8 cellular contexts compared by ENCODE assay signal in genomic region chr15:79184465-79184892, GRCh38.
A peak's percentile ranks its signal among the peaks of the same experiment; 100 is the strongest.
DNase-seq lines count a peak whose midpoint lies in the region; ATAC-seq and TF ChIP-seq lines count a peak whose summit lies in the region.

No MANE protein-coding gene starts in this region.

- H3K9me3 Mint-ChIP-seq in activated T-helper 1 cell treated with anti-CD3 and anti-CD28 coated beads, Interleukin-12 subunit alpha, Interleukin-12 subunit beta, Interleukin-2, Interleukin-4 antibody, amounts not matched to agents 30 ng/mL and 10 ng/mL and 1 ng/mL, durations not matched to agents 14 hours and 24 hours and 36 hours: no peaks in the 10 kb centered on the region

- TF ChIP-seq CTCF in PC-9 (conservative IDR thresholded peaks at IDR 0.05): peak; percentile 98
- TF ChIP-seq CTCF in fibroblast of villous mesenchyme (IDR thresholded peaks at IDR 0.05; ENCODE audit: insufficient read depth, low read depth, low read length): peak; percentile 96

- POLR2A ChIA-PET in PC-9 (lab: Charles Lee; ENCODE audit: unreplicated experiment): interaction anchor here (0.6 to 0.7 kb wide), 2 partner anchors 11 to 60 kb away, joined by 5 to 6 read pairs; no protein-coding TSS in a partner anchor

- H3K36me3 Mint-ChIP-seq in activated T-helper 1 cell treated with anti-CD3 and anti-CD28 coated beads, Interleukin-12 subunit alpha, Interleukin-12 subunit beta, Interleukin-2, Interleukin-4 antibody, amounts not matched to agents 30 ng/mL and 10 ng/mL and 1 ng/mL, durations not matched to agents 14 hours and 24 hours and 36 hours (ENCODE audit: low read depth): no peaks in the 10 kb centered on the region

- H3K79me2 ChIP-seq in PC-9 (ENCODE audit: low read depth): no peaks in the 10 kb centered on the region

- no TSS peak for BruUV-seq in PC-9 (replicated peaks; lab: Mats Ljungman, UMichigan)

- no peaks in the 10 kb centered on the region for H4K20me1 ChIP-seq in PC-9 (ENCODE audit: insufficient read depth)

- no peaks in the 10 kb centered on the region for H3K36me3 ChIP-seq in PC-9 (ENCODE audit: low read depth)

- H3F3A ChIP-seq in PC-9 (ENCODE audit: insufficient read depth, low read depth): no peaks in the 10 kb centered on the region

- CTCF ChIA-PET in PC-9 (lab: Charles Lee): interaction anchor here (0.5 to 2.2 kb wide), 9 partner anchors 17 to 458 kb away, joined by 3 to 19 read pairs (median 4); no protein-coding TSS in a partner anchor

- H3K27me3 Mint-ChIP-seq in activated T-helper 1 cell treated with anti-CD3 and anti-CD28 coated beads, Interleukin-12 subunit alpha, Interleukin-12 subunit beta, Interleukin-2, Interleukin-4 antibody, amounts not matched to agents 30 ng/mL and 10 ng/mL and 1 ng/mL, durations not matched to agents 14 hours and 24 hours and 36 hours (ENCODE audit: insufficient read depth): peaks cover 8% of the 10 kb centered on the region

- H2AFZ ChIP-seq in PC-9: no peak overlapping the region

- no peaks in the 10 kb centered on the region for H3K27me3 ChIP-seq in PC-9 (ENCODE audit: insufficient read depth, low read depth)

- H3K27ac ChIP-seq in PC-9 (no peak overlapping the region), substantia nigra (ENCODE audit: low read depth, low read length, poor library complexity, severe bottlenecking) (no peak overlapping the region)

- H3K9me3 ChIP-seq in PC-9 (ENCODE audit: insufficient read depth, low read depth): no peaks in the 10 kb centered on the region

- no peak overlapping the region for H3K27ac Mint-ChIP-seq in activated T-helper 1 cell treated with anti-CD3 and anti-CD28 coated beads, Interleukin-12 subunit alpha, Interleukin-12 subunit beta, Interleukin-2, Interleukin-4 antibody, amounts not matched to agents 30 ng/mL and 10 ng/mL and 1 ng/mL, durations not matched to agents 14 hours and 24 hours and 36 hours

- peaks cover 9% of the 10 kb centered on the region for H3K4me1 ChIP-seq in PC-9 (replicated peaks; ENCODE audit: insufficient read depth)

- H3K4me3 ChIP-seq in PC-9 (no peak overlapping the region), fibroblast of villous mesenchyme (ENCODE audit: low read depth, low read length) (no peak overlapping the region)

- H3K4me3 Mint-ChIP-seq in activated T-helper 1 cell treated with anti-CD3 and anti-CD28 coated beads, Interleukin-12 subunit alpha, Interleukin-12 subunit beta, Interleukin-2, Interleukin-4 antibody, amounts not matched to agents 30 ng/mL and 10 ng/mL and 1 ng/mL, durations not matched to agents 14 hours and 24 hours and 36 hours: no peak overlapping the region

- DNase-seq in COLO668 (lab: John Stamatoyannopoulos, UW; ENCODE audit: unreplicated experiment): peak; percentile 50
- DNase-seq in HT-29 (ENCODE audit: low spot score): peak; percentile 84
- peak in 1 of 2 experiments; percentile 59 for DNase-seq in PC-9
- peak; percentile 39 for DNase-seq in activated T-helper 1 cell treated with anti-CD3 and anti-CD28 coated beads, Interleukin-12 subunit alpha, Interleukin-12 subunit beta, Interleukin-2, Interleukin-4 antibody, amounts not matched to agents 30 ng/mL and 10 ng/mL and 1 ng/mL, durations not matched to agents 14 hours and 24 hours and 36 hours (ENCODE audit: low spot score)
- DNase-seq in fibroblast of villous mesenchyme (ENCODE audit: low read depth): peak; percentile 68
- DNase-seq in nucleus accumbens (lab: John Stamatoyannopoulos, UW): peak in 50 of 56 donors; percentile 5 to 90 (median 45)
- peak in 44 of 49 donors; percentile 4 to 85 (median 50) for DNase-seq in substantia nigra (lab: John Stamatoyannopoulos, UW)

- ATAC-seq in HG03095 (IDR thresholded peaks at IDR 0.05; ENCODE audit: unreplicated experiment): no peak

- no peaks in the 10 kb centered on the region for H3K4me1 Mint-ChIP-seq in activated T-helper 1 cell treated with anti-CD3 and anti-CD28 coated beads, Interleukin-12 subunit alpha, Interleukin-12 subunit beta, Interleukin-2, Interleukin-4 antibody, amounts not matched to agents 30 ng/mL and 10 ng/mL and 1 ng/mL, durations not matched to agents 14 hours and 24 hours and 36 hours (ENCODE audit: low read depth)

- H3K9me2 ChIP-seq in PC-9 (ENCODE audit: insufficient read depth): no peaks in the 10 kb centered on the region

- H3K4me2 ChIP-seq in PC-9: no peak overlapping the region

- intact Hi-C loops in PC-9 (cut with micrococcal nuclease; ENCODE audit: unreplicated experiment): loop anchor here (1.0 to 5.0 kb wide), 4 partner anchors 156 to 428 kb away; no protein-coding TSS in a partner anchor
- intact Hi-C loops in activated T-helper 1 cell treated with anti-CD3 and anti-CD28 coated beads, Interleukin-12 subunit alpha, Interleukin-12 subunit beta, Interleukin-2, Interleukin-4 antibody, amounts not matched to agents 30 ng/mL and 10 ng/mL and 1 ng/mL, durations not matched to agents 14 hours and 24 hours and 36 hours (cut with micrococcal nuclease): loop anchor here (1.0 kb wide), 1 partner anchor 274 kb away; no protein-coding TSS in a partner anchor
